16 cellular contexts compared by ENCODE assay signal in genomic region chr15:60682115-60682514, GRCh38.
DNase-seq lines count a peak whose midpoint lies in the region; ATAC-seq, FAIRE-seq and TF ChIP-seq lines count a peak whose summit lies in the region.
"Had no signal": no experiment of that assay in that cellular context is flagged by ENCODE, and none has a peak within 500 bp of the region (broad histone marks: within the 10 kb centered on the region; RNA-seq: fewer than 3 reads in every experiment).

No MANE protein-coding gene starts in this region.

- H3K9me3 Mint-ChIP-seq in activated naive CD4-positive, alpha-beta T cell treated with anti-CD3 and anti-CD28 coated beads, Interleukin-2, amount 50 U/mL, for 72 hours, result peaks cover 0 to 4% of the 10 kb centered on the region in 2 donors
- no peaks in the 10 kb centered on the region for H3K9me3 Mint-ChIP-seq in activated naive CD4-positive, alpha-beta T cell treated with anti-CD3 and anti-CD28 coated beads, Interleukin-2, amount 10 ng/mL, durations not matched to agents 7 days and 5 days
- H3K9me3 Mint-ChIP-seq in CD14-positive monocyte, result peaks cover 0 to 5% (median 3%) of the 10 kb centered on the region in 7 donors
- H3K9me3 Mint-ChIP-seq: type B pancreatic cell had no signal

- DNase-seq in activated naive CD4-positive, alpha-beta T cell treated with anti-CD3 and anti-CD28 coated beads, Interleukin-2, amount 50 U/mL, for 72 hours (ENCODE audit: low spot score in 2 of 2), result no peak
- no peak for DNase-seq in activated naive CD4-positive, alpha-beta T cell treated with anti-CD3 and anti-CD28 coated beads, Interleukin-2, amount 10 ng/mL, durations not matched to agents 7 days and 5 days
- DNase-seq in M059J (ENCODE audit: low read depth) (peak; percentile 4), right atrium auricular region (ENCODE audit: low spot score) (no peak), tibial artery (no peak), CD14-positive monocyte (ENCODE audit: low spot score) (no peak), H54 (ENCODE audit: insufficient read length, low spot score) (no peak)
- no peak for DNase-seq in stimulated activated CD8-positive, alpha-beta memory T cell treated with anti-CD3 and anti-CD28 coated beads, Interleukin-4, amount 100 ng/mL, for 48 hours
- DNase-seq: activated CD4-positive, alpha-beta T cell treated with anti-CD3 and anti-CD28 coated beads for 4 hours; DMS 273 treated with DMSO at 0.1 percent for 48 hours; NCI-H2227 treated with DMSO at 0.1 percent for 48 hours; OCI-M1 had no signal

- H3K4me1 ChIP-seq in right atrium auricular region (peaks cover 0 to 21% of the 10 kb centered on the region in 2 donors), tibial artery (peaks cover 0 to 27% (median 11%) of the 10 kb centered on the region in 4 donors)

- H3K36me3 ChIP-seq in right atrium auricular region (no peaks in the 10 kb centered on the region), tibial artery (no peaks in the 10 kb centered on the region)

- H3K27ac Mint-ChIP-seq in activated naive CD4-positive, alpha-beta T cell treated with anti-CD3 and anti-CD28 coated beads, Interleukin-2, amount 50 U/mL, for 72 hours, result no peak overlapping the region
- no peak overlapping the region for H3K27ac Mint-ChIP-seq in activated naive CD4-positive, alpha-beta T cell treated with anti-CD3 and anti-CD28 coated beads, Interleukin-2, amount 10 ng/mL, durations not matched to agents 7 days and 5 days
- H3K27ac Mint-ChIP-seq in CD14-positive monocyte, result no peak overlapping the region
- H3K27ac Mint-ChIP-seq: type B pancreatic cell had no signal

- H3K4me1 Mint-ChIP-seq in activated naive CD4-positive, alpha-beta T cell treated with anti-CD3 and anti-CD28 coated beads, Interleukin-2, amount 10 ng/mL, durations not matched to agents 7 days and 5 days, result no peaks in the 10 kb centered on the region
- no peaks in the 10 kb centered on the region for H3K4me1 Mint-ChIP-seq in CD14-positive monocyte

- FAIRE-seq in H54 (lab: Jason Lieb, UNC), result no peak
- FAIRE-seq: A204.1, bronchial epithelial cell, GM12891 had no signal

- peaks cover 0 to 26% of the 10 kb centered on the region in 2 donors for H3K36me3 Mint-ChIP-seq in activated naive CD4-positive, alpha-beta T cell treated with anti-CD3 and anti-CD28 coated beads, Interleukin-2, amount 50 U/mL, for 72 hours
- H3K36me3 Mint-ChIP-seq in activated naive CD4-positive, alpha-beta T cell treated with anti-CD3 and anti-CD28 coated beads, Interleukin-2, amount 10 ng/mL, durations not matched to agents 7 days and 5 days, result no peaks in the 10 kb centered on the region
- no peaks in the 10 kb centered on the region for H3K36me3 Mint-ChIP-seq in CD14-positive monocyte
- H3K36me3 Mint-ChIP-seq: type B pancreatic cell had no signal

- H3K27me3 ChIP-seq in right atrium auricular region, result no peaks in the 10 kb centered on the region
- no peaks in the 10 kb centered on the region for H3K27me3 ChIP-seq in tibial artery

- H3K4me3 Mint-ChIP-seq in activated naive CD4-positive, alpha-beta T cell treated with anti-CD3 and anti-CD28 coated beads, Interleukin-2, amount 10 ng/mL, durations not matched to agents 7 days and 5 days, result no peak overlapping the region
- H3K4me3 Mint-ChIP-seq in CD14-positive monocyte, result no peak overlapping the region
- H3K4me3 Mint-ChIP-seq: type B pancreatic cell had no signal

- H3K9me3 ChIP-seq in right atrium auricular region, result no peaks in the 10 kb centered on the region
- no peaks in the 10 kb centered on the region for H3K9me3 ChIP-seq in tibial artery

- CTCF ChIA-PET in activated naive CD4-positive, alpha-beta T cell treated with anti-CD3 and anti-CD28 coated beads, Interleukin-2, amount 10 ng/mL, durations not matched to agents 7 days and 5 days (lab: Charles Lee), result interaction anchor here (0.8 to 2.6 kb wide), 3 partner anchors 9 to 234 kb away, joined by 3 to 10 read pairs (median 3); no protein-coding TSS in a partner anchor

- H3K27ac ChIP-seq in right atrium auricular region, result peak overlapping the region; percentile 19 to 23
- peak overlapping the region; percentile 40 to 55 for H3K27ac ChIP-seq in tibial artery

- intact Hi-C loops in tibial artery (cut with DNase I; ENCODE audit: low total_unique reads), result loop anchor here (5.0 kb wide), 1 partner anchor 565 kb away; no protein-coding TSS in a partner anchor
- intact Hi-C loops in CD14-positive monocyte (cut with micrococcal nuclease), result no loop called here

- ATAC-seq in activated naive CD4-positive, alpha-beta T cell treated with anti-CD3 and anti-CD28 coated beads, Interleukin-2, amount 50 U/mL, for 72 hours, result peak; percentile 82

- H3K27me3 Mint-ChIP-seq in activated naive CD4-positive, alpha-beta T cell treated with anti-CD3 and anti-CD28 coated beads, Interleukin-2, amount 10 ng/mL, durations not matched to agents 7 days and 5 days, result no peaks in the 10 kb centered on the region
- peaks cover 1 to 7% (median 4%) of the 10 kb centered on the region in 3 donors for H3K27me3 Mint-ChIP-seq in CD14-positive monocyte (ENCODE audit: low read depth in 3 of 3)
- H3K27me3 Mint-ChIP-seq: type B pancreatic cell had no signal

- no peak for TF ChIP-seq POLR2A in H54 (IDR thresholded peaks at IDR 0.05; ENCODE audit: low read depth, low read length)

- H3K4me3 ChIP-seq in right atrium auricular region (no peak overlapping the region), tibial artery (no peak overlapping the region)

- TF ChIP-seq CTCF in right atrium auricular region (IDR thresholded peaks at IDR 0.05), result no peak
- no peak for TF ChIP-seq CTCF in tibial artery (IDR thresholded peaks at IDR 0.05)
- TF ChIP-seq CTCF in CD14-positive monocyte (IDR thresholded peaks at IDR 0.05), result no peak
